ENCODE assay signal across 8 cellular contexts in genomic region chr19:3700242-3701032, GRCh38.
DNase-seq lines count a peak whose midpoint lies in the region; ATAC-seq lines count a peak whose summit lies in the region.

PIP5K1C (minus strand) TSS chr19:3700468; CDS start chr19:3700390, 78 bp downstream.

- H3K4me1 Mint-ChIP-seq in central memory CD8-positive, alpha-beta T cell, result peaks cover 37% of the 10 kb centered on the region

- ATAC-seq in GM18520 (IDR thresholded peaks at IDR 0.05; ENCODE audit: unreplicated experiment), result peak; percentile 74
- ATAC-seq in HG03064 (IDR thresholded peaks at IDR 0.05; ENCODE audit: low read depth, unreplicated experiment), result peak; percentile 56
- peak; percentile 85 for ATAC-seq in central memory CD8-positive, alpha-beta T cell (replicated peaks; ENCODE audit: extremely low read depth, poor library complexity, severe bottlenecking)

- H3K9me3 Mint-ChIP-seq in central memory CD8-positive, alpha-beta T cell, result no peaks in the 10 kb centered on the region

- H3K36me3 Mint-ChIP-seq in central memory CD8-positive, alpha-beta T cell (ENCODE audit: insufficient read depth), result no peaks in the 10 kb centered on the region

- no peaks in the 10 kb centered on the region for H3K27me3 Mint-ChIP-seq in central memory CD8-positive, alpha-beta T cell

- DNase-seq in ACHN, result peak; percentile 78
- peak; percentile 90 for DNase-seq in NCI-H2171 (lab: John Stamatoyannopoulos, UW)
- DNase-seq in activated CD4-positive, CD25-positive, alpha-beta regulatory T cell treated with anti-CD3 and anti-CD28 coated beads, Interleukin-2, amount 50 U/mL, for 16 hours (ENCODE audit: low read depth, low spot score), result peak; percentile 85
- DNase-seq in central memory CD8-positive, alpha-beta T cell (ENCODE audit: low spot score in 2 of 2), result peak; percentile 86 to 91
- DNase-seq in kidney glomerular epithelial cell (lab: John Stamatoyannopoulos, UW), result peak; percentile 56
- DNase-seq in stimulated activated CD4-positive, alpha-beta T cell treated with anti-CD3 and anti-CD28 coated beads, Interleukin-1b, Interleukin-23, amount 100 ng/mL, for 24 hours (ENCODE audit: low read depth in 4 of 4, low spot score in 1 of 4), result peak; percentile 90 to 96 (median 90)

- in situ Hi-C loops in ACHN (cut with HindIII; ENCODE audit: low pct_ligation_motif_present, low pct_unique_long_range_greater_than_20kb, low sequenced_read_pairs), result no loop called here

- peak within 1 kb of the TSS; percentile 92 for H3K4me3 Mint-ChIP-seq in central memory CD8-positive, alpha-beta T cell

- H3K27ac Mint-ChIP-seq in central memory CD8-positive, alpha-beta T cell (ENCODE audit: low read depth), result peak within 1 kb of the TSS; percentile 72

Comparison
In these comparisons a context has a peak if more than half of its experiments do, and no peak if none do; other contexts are left out.
1. Peak in every context shown above with its lines: DNase-seq and ATAC-seq.